In the genomic region with DNA sequence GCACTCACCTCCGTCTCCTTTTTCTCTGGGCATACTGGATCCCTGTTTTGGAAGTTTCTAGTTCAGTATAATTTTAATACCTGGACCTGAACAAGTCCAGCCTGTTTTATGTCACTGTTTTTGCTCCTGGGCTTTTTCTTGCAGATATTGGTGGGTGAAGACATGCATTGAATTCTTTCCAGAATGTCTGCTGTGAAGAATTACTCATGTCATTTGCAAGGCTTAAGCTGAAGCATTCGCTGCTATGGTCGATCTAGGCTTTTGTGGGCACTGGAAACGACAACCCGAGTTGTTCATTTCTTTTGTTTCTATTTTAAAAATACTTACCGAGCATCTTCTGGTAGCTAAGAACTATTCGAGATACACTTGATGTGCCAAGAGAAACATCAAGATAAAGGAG, we compare ENCODE assay signal across 16 cellular contexts. TPM values are rescaled to one million over a fixed set of nuclear protein-coding genes. Genes with fewer than 3 reads are reported as not detected.
A peak's percentile ranks its signal among the peaks of the same experiment; 100 is the strongest.
DNase-seq lines count a peak whose midpoint lies in the region; ATAC-seq and TF ChIP-seq lines count a peak whose summit lies in the region.
"Had no signal": no experiment of that assay in that cellular context is flagged by ENCODE, and none has a peak within 500 bp of the region (broad histone marks: within the 10 kb centered on the region; RNA-seq: fewer than 3 reads in every experiment).

No MANE protein-coding gene starts in this region.

- H3K27ac Mint-ChIP-seq in type B pancreatic cell = peak overlapping the region; percentile 64

- H3K4me3 ChIP-seq in cardiac muscle cell (no peak overlapping the region), brain microvascular endothelial cell (ENCODE audit: low read depth, low read length) (no peak overlapping the region), mesodermal cell (ENCODE audit: extremely low read depth, insufficient read depth, low read length, poor library complexity, severe bottlenecking) (no peak overlapping the region)
- H3K4me3 ChIP-seq: gastrocnemius medialis, prostate gland had no signal

- no peaks in the 10 kb centered on the region for H3K9me3 ChIP-seq in cardiac muscle cell (ENCODE audit: low read depth)
- H3K9me3 ChIP-seq in mesodermal cell (ENCODE audit: control insufficient read depth, low read length) = no peaks in the 10 kb centered on the region
- H3K9me3 ChIP-seq: gastrocnemius medialis, prostate gland had no signal

- DNase-seq in cardiac muscle cell (ENCODE audit: low read depth in 1 of 2, low spot score in 1 of 2) (peak in 1 of 2 donors; percentile 59), Right ventricle myocardium superior (no peak), brain microvascular endothelial cell (peak; percentile 17), type B pancreatic cell (ENCODE audit: extremely low spot score, unreplicated experiment) (no peak), UCSD-AML1 (lab: John Stamatoyannopoulos, UW; ENCODE audit: unreplicated experiment) (no peak), islet precursor cell (no peak), EL (no peak)
- DNase-seq: activated T-cell treated with anti-CD3 and anti-CD28 coated beads, Interleukin-2, amount 50 U/mL, for 4 hours; amygdala; Calu3; gastrocnemius medialis; NCI-H1092; NCI-H2171; NK-92 treated with Interleukin-12 subunit alpha and Interleukin-12 subunit beta, amount 100 ng/mL, for 24 hours had no signal

- 73 to 80% methylated on average over 1 to 6 of the region's 7 CpGs for WGBS in mesodermal cell (ENCODE audit: insufficient coverage in 2 of 2), 2 experiments

- H3K4me1 Mint-ChIP-seq in type B pancreatic cell (ENCODE audit: unreplicated experiment) = peaks cover 58% of the 10 kb centered on the region

- H3K36me3 ChIP-seq in cardiac muscle cell = no peaks in the 10 kb centered on the region
- H3K36me3 ChIP-seq in brain microvascular endothelial cell (replicated peaks) = no peaks in the 10 kb centered on the region
- peaks cover 33% of the 10 kb centered on the region for H3K36me3 ChIP-seq in mesodermal cell (ENCODE audit: control insufficient read depth, insufficient read depth, low read length)
- H3K36me3 ChIP-seq: gastrocnemius medialis, prostate gland had no signal

- H3K36me3 Mint-ChIP-seq in type B pancreatic cell = peaks cover 7% of the 10 kb centered on the region

- in situ Hi-C loops in brain microvascular endothelial cell (cut with HindIII; ENCODE audit: low pct_ligation_motif_present, low sequenced_read_pairs) = no loop called here

- H3K4me1 ChIP-seq in cardiac muscle cell (ENCODE audit: low read depth) (peaks cover 50% of the 10 kb centered on the region), mesodermal cell (ENCODE audit: control insufficient read depth, insufficient read depth, low read length, poor library complexity, severe bottlenecking) (peaks cover 90% of the 10 kb centered on the region)
- H3K4me1 ChIP-seq: prostate gland had no signal

- peak overlapping the region; percentile 55 for H3K27ac ChIP-seq in cardiac muscle cell
- no peak overlapping the region for H3K27ac ChIP-seq in brain microvascular endothelial cell
- H3K27ac ChIP-seq in mesodermal cell (ENCODE audit: low read depth, low read length, severe bottlenecking) = peak overlapping the region; percentile 78
- H3K27ac ChIP-seq: gastrocnemius medialis, prostate gland had no signal

- peaks cover 2% of the 10 kb centered on the region for H3K27me3 Mint-ChIP-seq in type B pancreatic cell

- no peak for ATAC-seq in Right ventricle myocardium superior (ENCODE audit: poor library complexity)
- ATAC-seq: gastrocnemius medialis had no signal

- intact Hi-C loops in Right ventricle myocardium superior (cut with DNase I) = no loop called here

- peak overlapping the region; percentile 42 for H3K4me3 Mint-ChIP-seq in type B pancreatic cell
- H3K4me3 Mint-ChIP-seq: activated T-cell treated with anti-CD3 and anti-CD28 coated beads, Interleukin-2, amount 50 U/mL, for 4 hours had no signal

- TF ChIP-seq CTCF in cardiac muscle cell (IDR thresholded peaks at IDR 0.05; ENCODE audit: low read depth, low read length) = no peak
- no peak for TF ChIP-seq CTCF in brain microvascular endothelial cell (IDR thresholded peaks at IDR 0.05; ENCODE audit: low read depth, low read length, missing control alignments)
- TF ChIP-seq CTCF in type B pancreatic cell (conservative IDR thresholded peaks at IDR 0.05) = no peak

- H3K27me3 ChIP-seq in cardiac muscle cell = no peaks in the 10 kb centered on the region
- H3K27me3 ChIP-seq in brain microvascular endothelial cell (replicated peaks) = no peaks in the 10 kb centered on the region
- H3K27me3 ChIP-seq: gastrocnemius medialis had no signal

- no peaks in the 10 kb centered on the region for H3K9me3 Mint-ChIP-seq in type B pancreatic cell
- H3K9me3 Mint-ChIP-seq: activated T-cell treated with anti-CD3 and anti-CD28 coated beads, Interleukin-2, amount 50 U/mL, for 4 hours had no signal

RNA-seq across cellular contexts. Expression of a gene that starts 36.7 kb away (rescaled TPM):
- total RNA-seq in cardiac muscle cell (12.9 and 33.7 TPM in 2 replicates), Right ventricle myocardium superior (9.4 TPM), type B pancreatic cell (ENCODE audit: low replicate concordance) (25.1 and 39.7 TPM in 2 replicates)
- polyA plus RNA-seq in cardiac muscle cell = 27.5 and 40.3 TPM in 2 replicates
- 26.1 TPM for polyA plus RNA-seq in mesodermal cell (2013, experiment 1 of 2)
- 21.6 TPM for polyA plus RNA-seq in mesodermal cell (2013, experiment 2 of 2)
